19 cellular contexts compared by ENCODE assay signal in the genomic region with DNA sequence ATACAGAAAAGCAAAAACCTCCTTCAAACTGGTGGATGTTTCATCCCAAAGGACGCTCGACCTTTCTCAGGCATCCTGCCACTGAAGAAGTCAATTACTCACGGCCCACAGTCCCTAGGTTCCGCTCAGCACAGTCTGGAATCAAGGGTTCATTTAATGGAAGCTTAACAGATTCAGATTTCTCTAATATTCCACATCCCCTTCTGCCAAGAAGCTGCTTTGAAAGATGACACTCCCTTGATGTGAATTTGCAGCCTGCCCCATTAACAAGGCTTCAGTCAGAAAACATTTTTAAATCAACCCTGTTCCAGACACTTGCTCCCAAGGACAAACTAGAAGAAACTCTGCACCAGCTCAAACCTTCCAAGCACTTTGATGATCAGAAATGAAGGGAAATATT.
A peak's percentile ranks its signal among the peaks of the same experiment; 100 is the strongest.
DNase-seq lines count a peak whose midpoint lies in the region; ATAC-seq and TF ChIP-seq lines count a peak whose summit lies in the region.
"Had no signal": no experiment of that assay in that cellular context is flagged by ENCODE, and none has a peak within 500 bp of the region (broad histone marks: within the 10 kb centered on the region; RNA-seq: fewer than 3 reads in every experiment).

No MANE protein-coding gene starts in this region.

- H3K9me3 ChIP-seq in endodermal cell (ENCODE audit: control insufficient read depth, low read length), result peaks cover 8% of the 10 kb centered on the region
- H3K9me3 ChIP-seq: HAP-1 had no signal

- H3K27ac ChIP-seq in endodermal cell (ENCODE audit: low read depth, low read length) (no peak overlapping the region), RWPE1 (no peak overlapping the region)
- H3K27ac ChIP-seq: SK-N-MC had no signal

- WGBS in endodermal cell (ENCODE audit: insufficient coverage in 1 of 2, insufficient read length in 1 of 2), 2 experiments, result 94 to 95% methylated on average over 4 of the region's 4 CpGs

- H3K36me3 Mint-ChIP-seq in endodermal cell (ENCODE audit: low read depth) (no peaks in the 10 kb centered on the region), nephron (ENCODE audit: low read depth) (peaks cover 7% of the 10 kb centered on the region)

- no peaks in the 10 kb centered on the region for H3K27me3 ChIP-seq in endodermal cell (ENCODE audit: control insufficient read depth, insufficient read depth, low read length, poor library complexity, severe bottlenecking)

- POLR2A ChIA-PET in RWPE1 (lab: Yijun Ruan, JAX; ENCODE audit: low non-redundant PET), result no interaction called here

- DNase-seq in NCI-H446 treated with DMSO at 0.1 percent for 48 hours (lab: John Stamatoyannopoulos, UW) (peak; percentile 23), NCI-H446 (lab: John Stamatoyannopoulos, UW) (no peak), endodermal cell (peak; percentile 5), CD1c-positive myeloid dendritic cell (ENCODE audit: extremely low spot score) (no peak), RWPE1 (ENCODE audit: low spot score) (no peak)
- DNase-seq: CD4-positive, CD25-positive, alpha-beta regulatory T cell; EL; Karpas-422; MV-4-11; NCI-H1105 treated with DMSO at 0.1 percent for 48 hours; NCI-H226; NCI-H526 treated with DMSO at 0.1 percent for 48 hours; SHP77 had no signal

- no peak overlapping the region for H3K4me3 Mint-ChIP-seq in endodermal cell
- peak overlapping the region in 1 of 3 experiments; percentile 13 for H3K4me3 Mint-ChIP-seq in nephron
- H3K4me3 Mint-ChIP-seq: B cell; CD4-positive, CD25-positive, alpha-beta regulatory T cell had no signal

- TF ChIP-seq CTCF in endodermal cell (conservative IDR thresholded peaks at IDR 0.05) (no peak), nephron (IDR thresholded peaks at IDR 0.05; ENCODE audit: unreplicated experiment in 3 of 3) (no peak), RWPE1 (conservative IDR thresholded peaks at IDR 0.05; ENCODE audit: low read depth) (no peak)

- no peaks in the 10 kb centered on the region for H3K36me3 ChIP-seq in endodermal cell (ENCODE audit: control insufficient read depth, insufficient read depth, low read length)
- H3K36me3 ChIP-seq: HAP-1 had no signal

- H3K27ac Mint-ChIP-seq in endodermal cell (no peak overlapping the region), nephron (peak overlapping the region; percentile 21 to 60 (median 46))
- H3K27ac Mint-ChIP-seq: B cell; CD4-positive, CD25-positive, alpha-beta regulatory T cell had no signal

- peaks cover 4% of the 10 kb centered on the region for H3K9me3 Mint-ChIP-seq in endodermal cell
- H3K9me3 Mint-ChIP-seq in nephron, result peaks cover 16% of the 10 kb centered on the region

- CTCF ChIA-PET in RWPE1 (lab: Yijun Ruan, JAX), result no interaction called here

- no peak overlapping the region for H3K9ac ChIP-seq in endodermal cell (ENCODE audit: extremely low read depth, low read length, poor library complexity, severe bottlenecking)

- H3K4me1 ChIP-seq in endodermal cell (ENCODE audit: control insufficient read depth, insufficient read depth, low read length), result no peaks in the 10 kb centered on the region
- H3K4me1 ChIP-seq: HAP-1 had no signal

- H3K4me1 Mint-ChIP-seq in endodermal cell (peaks cover 2% of the 10 kb centered on the region), nephron (peaks cover 29% of the 10 kb centered on the region)

- ATAC-seq in HG03095 (IDR thresholded peaks at IDR 0.05; ENCODE audit: unreplicated experiment) (no peak), HG03039 (IDR thresholded peaks at IDR 0.05; ENCODE audit: unreplicated experiment) (no peak)

- no peak overlapping the region for H3K4me3 ChIP-seq in endodermal cell (ENCODE audit: low read length)
- H3K4me3 ChIP-seq: HAP-1, SK-N-MC had no signal

- no peaks in the 10 kb centered on the region for H3K27me3 Mint-ChIP-seq in endodermal cell (ENCODE audit: insufficient read depth)
- peaks cover 17% of the 10 kb centered on the region for H3K27me3 Mint-ChIP-seq in nephron (ENCODE audit: low read depth)
- H3K27me3 Mint-ChIP-seq: B cell; CD4-positive, CD25-positive, alpha-beta regulatory T cell had no signal

Comparison
In these comparisons a context has a peak if more than half of its experiments do, and no peak if none do; other contexts are left out.
1. DNase-seq: peak in NCI-H446 treated with DMSO at 0.1 percent for 48 hours (single experiment) and endodermal cell (single experiment); none in NCI-H446 (0 of 2), CD1c-positive myeloid dendritic cell (single experiment) and RWPE1 (single experiment).